In genomic region chrX:119698835-119699234, GRCh38 we compare ENCODE assay signal across 8 cellular contexts. TPM values are rescaled to one million over a fixed set of nuclear protein-coding genes. Genes with fewer than 3 reads are reported as not detected.
DNase-seq lines count a peak whose midpoint lies in the region; ATAC-seq, FAIRE-seq and TF ChIP-seq lines count a peak whose summit lies in the region.

No MANE protein-coding gene starts in this region.

- H3K4me3 Mint-ChIP-seq in CD14-positive monocyte (no peak overlapping the region), brain (no peak overlapping the region), memory B cell (no peak overlapping the region)

- peak; percentile 99 for FAIRE-seq in GM19239 (lab: Jason Lieb, UNC)

- peaks cover 7% of the 10 kb centered on the region for H3K4me1 Mint-ChIP-seq in CD14-positive monocyte
- no peaks in the 10 kb centered on the region for H3K4me1 Mint-ChIP-seq in brain
- peaks cover 36% of the 10 kb centered on the region for H3K4me1 Mint-ChIP-seq in memory B cell

- peaks cover 0 to 2% (median 0%) of the 10 kb centered on the region in 7 donors for H3K9me3 Mint-ChIP-seq in CD14-positive monocyte
- peaks cover 0 to 17% (median 2%) of the 10 kb centered on the region in 5 experiments for H3K9me3 Mint-ChIP-seq in brain
- H3K9me3 Mint-ChIP-seq in memory B cell = no peaks in the 10 kb centered on the region

- intact Hi-C loops in CD14-positive monocyte (cut with micrococcal nuclease) = loop anchor here in 1 of 2 donors (10.0 kb wide), 2 partner anchors 56 to 94 kb away; partner anchors contain the start of genes NKRF and SOWAHD

- peak; percentile 16 for ATAC-seq in memory B cell (ENCODE audit: low read depth)
- no peak for ATAC-seq in HG03439 (IDR thresholded peaks at IDR 0.05; ENCODE audit: unreplicated experiment)
- no peak for ATAC-seq in GM19328 (IDR thresholded peaks at IDR 0.05; ENCODE audit: unreplicated experiment)

- peak; percentile 66 for TF ChIP-seq CTCF in CD14-positive monocyte (IDR thresholded peaks at IDR 0.05)
- TF ChIP-seq CTCF in brain (conservative IDR thresholded peaks at IDR 0.05) = peak; percentile 49 to 60

- DNase-seq in CD14-positive monocyte (ENCODE audit: low spot score) (no peak), GM19239 (ENCODE audit: insufficient read length, low spot score) (no peak), NCI-H446 (lab: John Stamatoyannopoulos, UW) (peak; percentile 18 to 30), memory B cell (ENCODE audit: low spot score in 2 of 2) (no peak)
- DNase-seq in activated CD4-positive, alpha-beta T cell treated with anti-CD3 and anti-CD28 coated beads, Interleukin-2, amount 50 U/mL, for 1 hour = no peak

- H3K36me3 Mint-ChIP-seq in CD14-positive monocyte (no peaks in the 10 kb centered on the region), brain (no peaks in the 10 kb centered on the region), memory B cell (no peaks in the 10 kb centered on the region)

- H3K27ac Mint-ChIP-seq in CD14-positive monocyte = no peak overlapping the region
- peak overlapping the region in 2 of 5 experiments; percentile 8 to 35 for H3K27ac Mint-ChIP-seq in brain
- no peak overlapping the region for H3K27ac Mint-ChIP-seq in memory B cell

- H3K27me3 Mint-ChIP-seq in CD14-positive monocyte (ENCODE audit: low read depth in 3 of 3) (peaks cover 2 to 26% (median 5%) of the 10 kb centered on the region in 3 donors), brain (peaks cover 10% of the 10 kb centered on the region), memory B cell (no peaks in the 10 kb centered on the region)

RNA-seq across cellular contexts. Expression of gene SEPTIN6, which starts 5.9 kb away (rescaled TPM):
- polyA plus RNA-seq in CD14-positive monocyte (10 to 100 TPM; 21.8 to 31.1 TPM), brain (ENCODE audit: insufficient read depth, low read depth, low replicate concordance) (24.0 TPM)

RNA-seq across cellular contexts. Expression of gene SOWAHD, which starts 59.6 kb away (rescaled TPM):
- polyA plus RNA-seq in CD14-positive monocyte (1 to 10 TPM; 4.0 to 7.4 TPM), brain (ENCODE audit: insufficient read depth, low read depth, low replicate concordance) (0.20 TPM)

Comparison
In these comparisons a context has a peak if more than half of its experiments do, and no peak if none do; other contexts are left out.
1. DNase-seq: peak in NCI-H446 (2 of 2); none in CD14-positive monocyte (single experiment), GM19239 (single experiment), memory B cell (0 of 2) and activated CD4-positive, alpha-beta T cell treated with anti-CD3 and anti-CD28 coated beads, Interleukin-2, amount 50 U/mL, for 1 hour (single experiment).